ENCODE assay signal across 10 cellular contexts in genomic region chr15:77506311-77507150, GRCh38.
DNase-seq lines count a peak whose midpoint lies in the region; ATAC-seq and TF ChIP-seq lines count a peak whose summit lies in the region.
"Had no signal": no experiment of that assay in that cellular context is flagged by ENCODE, and none has a peak within 500 bp of the region (broad histone marks: within the 10 kb centered on the region; RNA-seq: fewer than 3 reads in every experiment).

No MANE protein-coding gene starts in this region.

- H2AFZ ChIP-seq in mammary epithelial cell (ENCODE audit: low read depth, low read length) = peak overlapping the region; percentile 69

- peaks cover 50% of the 10 kb centered on the region for H3K4me1 ChIP-seq in mammary epithelial cell (ENCODE audit: insufficient read depth, low read length)

- dilution Hi-C loops in mammary epithelial cell (cut with HindIII; ENCODE audit: low sequenced_read_pairs) = no loop called here

- no peaks in the 10 kb centered on the region for H4K20me1 ChIP-seq in mammary epithelial cell (ENCODE audit: insufficient read depth, low read length)

- H3K27ac ChIP-seq in mammary epithelial cell (ENCODE audit: insufficient read depth, low read depth, low read length) (peak overlapping the region; percentile 73), layer of hippocampus (ENCODE audit: low read depth, low read length) (peak overlapping the region; percentile 93), substantia nigra (ENCODE audit: low read depth, low read length, poor library complexity, severe bottlenecking) (peak overlapping the region; percentile 96)

- intact Hi-C loops in mammary epithelial cell (cut with micrococcal nuclease) = no loop called here

- peak overlapping the region; percentile 63 for H3K4me2 ChIP-seq in mammary epithelial cell (ENCODE audit: insufficient read depth, low read depth, low read length)
- H3K4me2 ChIP-seq: smooth muscle cell had no signal

- no peaks in the 10 kb centered on the region for H3K36me3 ChIP-seq in mammary epithelial cell (ENCODE audit: insufficient read depth, low read length)

- no TSS peak for BruUV-seq in mammary epithelial cell (replicated peaks; lab: Mats Ljungman, UMichigan)

- ATAC-seq in HG02852 (IDR thresholded peaks at IDR 0.05; ENCODE audit: unreplicated experiment) = no peak

- no peak overlapping the region for H3K4me3 ChIP-seq in mammary epithelial cell (replicated peaks in 1 of 3; ENCODE audit: insufficient read depth in 1 of 3, low read depth in 2 of 3, low read length in 3 of 3)
- H3K4me3 ChIP-seq: smooth muscle cell had no signal

- no peak overlapping the region for H3K9ac ChIP-seq in mammary epithelial cell (ENCODE audit: insufficient read depth, low read length)

- peak in 1 of 2 donors; percentile 4 for TF ChIP-seq CTCF in mammary epithelial cell (conservative IDR thresholded peaks at IDR 0.05 in 1 of 2, IDR thresholded peaks at IDR 0.05 in 1 of 2; ENCODE audit: extremely low read depth in 1 of 2, insufficient read depth in 1 of 2, low read depth in 1 of 2, low read length in 2 of 2)

- DNase-seq in NCI-H2029 treated with DMSO at 0.1 percent for 48 hours (lab: John Stamatoyannopoulos, UW) (peak; percentile 67), mammary epithelial cell (peak; percentile 46), substantia nigra (lab: John Stamatoyannopoulos, UW) (peak in 18 of 49 donors; percentile 17 to 76 (median 36)), NCI-H2171 treated with DMSO at 0.1 percent for 48 hours (lab: John Stamatoyannopoulos, UW) (no peak), islet precursor cell (no peak)
- DNase-seq in activated CD8-positive, alpha-beta memory T cell treated with anti-CD3 and anti-CD28 coated beads for 24 hours = no peak
- DNase-seq: activated CD4-positive, alpha-beta T cell treated with anti-CD3 and anti-CD28 coated beads, Interleukin-2, amount 10 ng/mL, durations not matched to agents 7 days and 5 days had no signal

- no peaks in the 10 kb centered on the region for H3K9me3 ChIP-seq in mammary epithelial cell (replicated peaks; ENCODE audit: insufficient read depth, low read length)

- no peaks in the 10 kb centered on the region for H3K79me2 ChIP-seq in mammary epithelial cell (ENCODE audit: insufficient read depth, low read length)

- H3K27me3 ChIP-seq in mammary epithelial cell (ENCODE audit: insufficient read depth, low read length) (no peaks in the 10 kb centered on the region), layer of hippocampus (ENCODE audit: control insufficient read depth, insufficient read depth, low read length) (no peaks in the 10 kb centered on the region)

- CTCF ChIA-PET in mammary epithelial cell (lab: Charles Lee; ENCODE audit: low non-redundant PET) = no interaction called here

- 9% methylated on average over 18 of the region's 20 CpGs for WGBS in mammary epithelial cell (ENCODE audit: low coverage, missing lambda C conversion rate)

- in situ Hi-C loops in mammary epithelial cell (cut with MboI; ENCODE audit: low sequenced_read_pairs in 2 of 2) = no loop called here

Comparison
In these comparisons a context has a peak if more than half of its experiments do, and no peak if none do; other contexts are left out.
1. DNase-seq: peak in NCI-H2029 treated with DMSO at 0.1 percent for 48 hours (single experiment) and mammary epithelial cell (single experiment); none in NCI-H2171 treated with DMSO at 0.1 percent for 48 hours (single experiment), activated CD8-positive, alpha-beta memory T cell treated with anti-CD3 and anti-CD28 coated beads for 24 hours (single experiment) and islet precursor cell (single experiment).
2. Peak in every context shown above with its lines, with median percentiles within 50 percentile points of each other: H3K27ac ChIP-seq.